ENCODE assay signal across 18 cellular contexts in genomic region chr5:24643255-24643654, GRCh38. TPM values are rescaled to one million over a fixed set of nuclear protein-coding genes. Genes with fewer than 3 reads are reported as not detected.
DNase-seq lines count a peak whose midpoint lies in the region; ATAC-seq, FAIRE-seq and TF ChIP-seq lines count a peak whose summit lies in the region.
"Had no signal": no experiment of that assay in that cellular context is flagged by ENCODE, and none has a peak within 500 bp of the region (broad histone marks: within the 10 kb centered on the region; RNA-seq: fewer than 3 reads in every experiment).

No MANE protein-coding gene starts in this region.

- H3K4me1 Mint-ChIP-seq in glutamatergic neuron (ENCODE audit: low read depth, unreplicated experiment) (peaks cover 15% of the 10 kb centered on the region), neural crest cell (peaks cover 43% of the 10 kb centered on the region), type B pancreatic cell (ENCODE audit: unreplicated experiment) (peaks cover 32% of the 10 kb centered on the region)
- H3K4me1 Mint-ChIP-seq: CD4-positive, CD25-positive, alpha-beta regulatory T cell had no signal

- ATAC-seq in HG03139 (IDR thresholded peaks at IDR 0.05; ENCODE audit: unreplicated experiment) (no peak), HG02763 (IDR thresholded peaks at IDR 0.05; ENCODE audit: unreplicated experiment) (no peak)
- ATAC-seq: HCT116, K562 had no signal

- H3K4me3 Mint-ChIP-seq in glutamatergic neuron (ENCODE audit: unreplicated experiment) (peak overlapping the region; percentile 36), neural crest cell (peak overlapping the region; percentile 77), type B pancreatic cell (peak overlapping the region; percentile 79)
- H3K4me3 Mint-ChIP-seq: CD4-positive, CD25-positive, alpha-beta regulatory T cell had no signal

- no peak overlapping the region for H3K27ac Mint-ChIP-seq in glutamatergic neuron (ENCODE audit: unreplicated experiment)
- H3K27ac Mint-ChIP-seq in neural crest cell (ENCODE audit: unreplicated experiment), result no peak overlapping the region
- no peak overlapping the region for H3K27ac Mint-ChIP-seq in type B pancreatic cell
- H3K27ac Mint-ChIP-seq: CD4-positive, CD25-positive, alpha-beta regulatory T cell had no signal

- peaks cover 2% of the 10 kb centered on the region for H3K9me3 Mint-ChIP-seq in glutamatergic neuron (ENCODE audit: unreplicated experiment)
- no peaks in the 10 kb centered on the region for H3K9me3 Mint-ChIP-seq in neural crest cell
- no peaks in the 10 kb centered on the region for H3K9me3 Mint-ChIP-seq in type B pancreatic cell

- H3K36me3 Mint-ChIP-seq in glutamatergic neuron (ENCODE audit: unreplicated experiment) (no peaks in the 10 kb centered on the region), neural crest cell (ENCODE audit: low read depth) (no peaks in the 10 kb centered on the region), type B pancreatic cell (no peaks in the 10 kb centered on the region)
- H3K36me3 Mint-ChIP-seq: CD4-positive, CD25-positive, alpha-beta regulatory T cell had no signal

- FAIRE-seq in GM19239 (lab: Jason Lieb, UNC), result no peak
- FAIRE-seq: G401.6, K562 had no signal

- no peaks in the 10 kb centered on the region for H3K27me3 Mint-ChIP-seq in glutamatergic neuron (ENCODE audit: unreplicated experiment)
- H3K27me3 Mint-ChIP-seq in neural crest cell (ENCODE audit: low read depth), result no peaks in the 10 kb centered on the region
- no peaks in the 10 kb centered on the region for H3K27me3 Mint-ChIP-seq in type B pancreatic cell
- H3K27me3 Mint-ChIP-seq: CD4-positive, CD25-positive, alpha-beta regulatory T cell had no signal

- peak; percentile 28 to 48 for DNase-seq in SHP77 (lab: John Stamatoyannopoulos, UW)
- DNase-seq in SHP77 treated with DMSO at 0.1 percent for 48 hours (lab: John Stamatoyannopoulos, UW), result no peak
- DNase-seq in glutamatergic neuron, result no peak
- DNase-seq in neural crest cell (ENCODE audit: low read depth, low spot score), result no peak
- DNase-seq in type B pancreatic cell (ENCODE audit: extremely low spot score, unreplicated experiment), result no peak
- DNase-seq in GM19239 (ENCODE audit: insufficient read length, low spot score), result no peak
- DNase-seq: CD4-positive, CD25-positive, alpha-beta regulatory T cell; COR-L47; DMS 273 treated with DMSO at 0.1 percent for 48 hours; NCI-H1105; NCI-H1694; NK-92 treated with Interleukin-12 subunit alpha and Interleukin-12 subunit beta, amount 100 ng/mL, for 24 hours; Peyer's patch had no signal

- no peak for TF ChIP-seq CTCF in glutamatergic neuron (IDR thresholded peaks at IDR 0.05; ENCODE audit: partially characterized antibody, unreplicated experiment)
- no peak for TF ChIP-seq CTCF in neural crest cell (conservative IDR thresholded peaks at IDR 0.05)
- no peak for TF ChIP-seq CTCF in type B pancreatic cell (conservative IDR thresholded peaks at IDR 0.05)

RNA-seq across cellular contexts. Expression of gene CDH10, which starts 1.5 kb away (rescaled TPM):
- total RNA-seq in glutamatergic neuron (ENCODE audit: unreplicated experiment) (3.0 TPM), neural crest cell (4.8 TPM in 2 replicates), type B pancreatic cell (ENCODE audit: low replicate concordance) (5.5 and 14.2 TPM in 2 replicates)
- total RNA-seq: CD4-positive, CD25-positive, alpha-beta regulatory T cell; K562; Peyer's patch had no signal

Comparison
In these comparisons a context has a peak if more than half of its experiments do, and no peak if none do; other contexts are left out.
1. DNase-seq: peak in SHP77 (2 of 2); none in SHP77 treated with DMSO at 0.1 percent for 48 hours (single experiment), glutamatergic neuron (single experiment), neural crest cell (single experiment), type B pancreatic cell (single experiment) and GM19239 (single experiment).
2. Peak in every context shown above with its lines, with median percentiles within 50 percentile points of each other: H3K4me3 Mint-ChIP-seq.